Comparison of ENCODE assay signal across 8 cellular contexts in the genomic region with DNA sequence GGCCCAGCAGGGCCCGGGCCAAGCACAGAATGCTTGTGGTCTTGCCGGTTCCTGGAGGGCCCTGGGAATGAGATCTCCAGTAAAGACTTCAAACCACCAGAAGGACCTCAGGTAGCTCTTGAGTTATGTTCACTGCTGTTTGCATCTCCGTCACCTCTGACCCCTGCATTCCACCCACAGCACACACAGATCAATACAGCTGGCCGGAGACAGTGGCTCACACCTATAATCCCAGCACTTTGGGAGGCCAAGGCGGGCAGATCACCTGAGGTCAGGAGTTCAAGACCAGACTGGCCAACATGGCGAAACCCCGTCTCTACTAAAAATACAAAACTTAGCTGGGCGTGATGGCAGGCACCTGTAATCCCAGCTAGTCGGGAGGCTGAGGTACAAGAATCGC. TPM values are rescaled to one million over a fixed set of nuclear protein-coding genes. Genes with fewer than 3 reads are reported as not detected.
DNase-seq lines count a peak whose midpoint lies in the region; ATAC-seq, FAIRE-seq and TF ChIP-seq lines count a peak whose summit lies in the region.
"Not testable (repeated sequence)": the region's sequence is repeated elsewhere in the genome, so short reads cannot be mapped to it uniquely, and the experiment has no call there.
"Had no signal": no experiment of that assay in that cellular context is flagged by ENCODE, and none has a peak within 500 bp of the region (broad histone marks: within the 10 kb centered on the region; RNA-seq: fewer than 3 reads in every experiment).

No MANE protein-coding gene starts in this region.

- H3K79me2 ChIP-seq in DND-41 (ENCODE audit: insufficient read depth, low read length): peaks cover 82% of the 10 kb centered on the region
- H3K79me2 ChIP-seq in PC-3 (ENCODE audit: low read length): peaks cover 19% of the 10 kb centered on the region
- peaks cover 27% of the 10 kb centered on the region for H3K79me2 ChIP-seq in K562 (ENCODE audit: control insufficient read depth, insufficient read depth, low read length)
- peaks cover 12% of the 10 kb centered on the region for H3K79me2 ChIP-seq in HepG2 (ENCODE audit: insufficient read depth, low read length)

- TF ChIP-seq CTCF in DND-41 (IDR thresholded peaks at IDR 0.05; ENCODE audit: borderline replicate concordance, extremely low read depth, low read length, poor library complexity, severe bottlenecking); PC-3 (conservative IDR thresholded peaks at IDR 0.05; ENCODE audit: low read depth, low read length); K562 (IDR thresholded peaks at IDR 0.05 in 2 of 3, conservative IDR thresholded peaks at IDR 0.05 in 1 of 3; ENCODE audit: insufficient read depth in 2 of 3, low read depth in 1 of 3, low read length in 3 of 3); HepG2 (CRISPR knock-in tag; IDR thresholded peaks at IDR 0.05): not testable (repeated sequence)

- H3K4me1 ChIP-seq in DND-41 (ENCODE audit: insufficient read depth, low read length) (peaks cover 57% of the 10 kb centered on the region), K562 (replicated peaks in 1 of 2; ENCODE audit: control insufficient read depth in 2 of 2, insufficient read depth in 2 of 2, low read length in 2 of 2) (peaks cover 9 to 12% of the 10 kb centered on the region in 2 experiments; a peak in 3 of 5 replicates), HepG2 (ENCODE audit: insufficient read depth, low read length) (peaks cover 33% of the 10 kb centered on the region)
- H3K4me1 ChIP-seq in PC-3 (ENCODE audit: insufficient read depth, low read length): not testable (repeated sequence)

- TF ChIP-seq POLR2A in K562 (conservative IDR thresholded peaks at IDR 0.05); HepG2 (IDR thresholded peaks at IDR 0.05; ENCODE audit: insufficient read depth in 1 of 2, low read depth in 2 of 2, low read length in 2 of 2): not testable (repeated sequence)

- not testable (repeated sequence) for DNase-seq in DND-41; PC-3; T-helper 2 cell treated with Interferon-gamma antibody and Interleukin-4, amounts not matched to agents 5 μg/mL and 100 μg/mL, for 36 hours (ENCODE audit: low spot score); K562 (ENCODE audit: extremely low read depth in 1 of 4, low spot score in 3 of 4); HepG2 (ENCODE audit: low spot score)
- peak; percentile 58 for DNase-seq in mucosa of gallbladder (ENCODE audit: low spot score)

- not testable (repeated sequence) for H3K27me3 ChIP-seq in DND-41 (ENCODE audit: insufficient read depth, low read length, poor library complexity); PC-3 (ENCODE audit: low read length); K562 (ENCODE audit: control insufficient read depth in 2 of 2, insufficient read depth in 2 of 2, low read length in 2 of 2); HepG2 (ENCODE audit: control insufficient read depth in 1 of 2, insufficient read depth in 2 of 2, low read length in 2 of 2)

- H3K36me3 Mint-ChIP-seq in T-helper 2 cell treated with Interferon-gamma antibody and Interleukin-4, amounts not matched to agents 5 μg/mL and 100 μg/mL, for 36 hours (ENCODE audit: low read depth): peaks cover 44% of the 10 kb centered on the region
- peaks cover 65% of the 10 kb centered on the region for H3K36me3 Mint-ChIP-seq in stimulated activated naive CD8-positive, alpha-beta T cell treated with anti-CD3 and anti-CD28 coated beads, Interleukin-15, Interleukin-2, amounts not matched to agents 100 ng/mL and 50 ng/mL, for 24 hours (ENCODE audit: low read depth)

- CTCF ChIA-PET in PC-3 (lab: Charles Lee); K562 (lab: Yijun Ruan, JAX; ENCODE audit: low intra/inter-chr PET ratio); HepG2 (lab: Yijun Ruan, JAX; ENCODE audit: low intra/inter-chr PET ratio, low total read pairs): not testable (repeated sequence)

- H3F3A ChIP-seq in PC-3 (ENCODE audit: low read length, unreplicated experiment): not testable (repeated sequence)

- not testable (repeated sequence) for TF ChIP-seq RAD21 in K562 (CRISPR knock-in tag; conservative IDR thresholded peaks at IDR 0.05 in 1 of 2, IDR thresholded peaks at IDR 0.05 in 1 of 2); HepG2 (CRISPR knock-in tag; IDR thresholded peaks at IDR 0.05)

- POLR2A ChIA-PET in PC-3 (lab: Charles Lee; ENCODE audit: unreplicated experiment): not testable (repeated sequence)
- POLR2A ChIA-PET in K562 (lab: Yijun Ruan, JAX) (interaction anchor here (0.7 kb wide), 1 partner anchor 58 kb away, joined by 3 read pairs; no protein-coding TSS in a partner anchor), HepG2 (lab: Yijun Ruan, JAX) (interaction anchor here (0.8 kb wide), 1 partner anchor 28 kb away, joined by 4 read pairs; no protein-coding TSS in a partner anchor)

- H3K9me3 Mint-ChIP-seq in T-helper 2 cell treated with Interferon-gamma antibody and Interleukin-4, amounts not matched to agents 5 μg/mL and 100 μg/mL, for 36 hours; stimulated activated naive CD8-positive, alpha-beta T cell treated with anti-CD3 and anti-CD28 coated beads, Interleukin-15, Interleukin-2, amounts not matched to agents 100 ng/mL and 50 ng/mL, for 24 hours: not testable (repeated sequence)

- BruUV-seq in PC-3 (replicated peaks; lab: Mats Ljungman, UMichigan): TSS peak; percentile 16
- TSS peak; percentile 27 for BruUV-seq in K562 (replicated peaks; lab: Mats Ljungman, UMichigan)
- BruUV-seq in HepG2 (replicated peaks; lab: Mats Ljungman, UMichigan): TSS peak; percentile 35

- not testable (repeated sequence) for H3K9me2 ChIP-seq in PC-3 (replicated peaks; ENCODE audit: low read length)

- in situ Hi-C loops in K562 (cut with MboI); HepG2 (cut with HindIII; ENCODE audit: extremely low pct_ligation_motif_present, low pct_unique_long_range_greater_than_20kb): not testable (repeated sequence)

- not testable (repeated sequence) for H3K4me3 Mint-ChIP-seq in T-helper 2 cell treated with Interferon-gamma antibody and Interleukin-4, amounts not matched to agents 5 μg/mL and 100 μg/mL, for 36 hours; stimulated activated naive CD8-positive, alpha-beta T cell treated with anti-CD3 and anti-CD28 coated beads, Interleukin-15, Interleukin-2, amounts not matched to agents 100 ng/mL and 50 ng/mL, for 24 hours

- peaks cover 16% of the 10 kb centered on the region for H3K4me1 Mint-ChIP-seq in T-helper 2 cell treated with Interferon-gamma antibody and Interleukin-4, amounts not matched to agents 5 μg/mL and 100 μg/mL, for 36 hours (ENCODE audit: low read depth)
- H3K4me1 Mint-ChIP-seq in stimulated activated naive CD8-positive, alpha-beta T cell treated with anti-CD3 and anti-CD28 coated beads, Interleukin-15, Interleukin-2, amounts not matched to agents 100 ng/mL and 50 ng/mL, for 24 hours (ENCODE audit: low read depth): peaks cover 12% of the 10 kb centered on the region

- H3K9me3 ChIP-seq in DND-41 (ENCODE audit: insufficient read depth, low read length, severe bottlenecking); PC-3 (ENCODE audit: low read length); K562 (replicated peaks; ENCODE audit: control insufficient read depth, insufficient read depth, low read depth, low read length); HepG2 (ENCODE audit: low read length): not testable (repeated sequence)

- H3K36me3 ChIP-seq in DND-41 (ENCODE audit: insufficient read depth, low read length) (peaks cover 80% of the 10 kb centered on the region), PC-3 (ENCODE audit: low read depth, low read length) (peaks cover 25% of the 10 kb centered on the region), K562 (ENCODE audit: control insufficient read depth, insufficient read depth, low read length) (peaks cover 75% of the 10 kb centered on the region), HepG2 (replicated peaks in 1 of 2; ENCODE audit: control insufficient read depth in 1 of 2, insufficient read depth in 2 of 2, low read length in 2 of 2) (peaks cover 3 to 44% of the 10 kb centered on the region in 2 experiments; a peak in 3 of 5 replicates)

- TF ChIP-seq EP300 in K562 (IDR thresholded peaks at IDR 0.05; ENCODE audit: low read length); HepG2 (IDR thresholded peaks at IDR 0.05; ENCODE audit: low read depth in 2 of 2, low read length in 2 of 2); HepG2 (CRISPR knock-in tag; IDR thresholded peaks at IDR 0.05; ENCODE audit: borderline replicate concordance): not testable (repeated sequence)

- not testable (repeated sequence) for FAIRE-seq in K562 (lab: Jason Lieb, UNC); HepG2 (lab: Jason Lieb, UNC)

- 95% methylated on average over 9 of the region's 10 CpGs for WGBS in K562 (ENCODE audit: insufficient coverage, low coverage, missing lambda C conversion rate)
- 71% methylated on average over 7 of the region's 10 CpGs for WGBS in HepG2 (ENCODE audit: low lambda C conversion rate)

- not testable (repeated sequence) for H3K27me3 Mint-ChIP-seq in T-helper 2 cell treated with Interferon-gamma antibody and Interleukin-4, amounts not matched to agents 5 μg/mL and 100 μg/mL, for 36 hours (ENCODE audit: low read depth); stimulated activated naive CD8-positive, alpha-beta T cell treated with anti-CD3 and anti-CD28 coated beads, Interleukin-15, Interleukin-2, amounts not matched to agents 100 ng/mL and 50 ng/mL, for 24 hours

- H3K27ac Mint-ChIP-seq in T-helper 2 cell treated with Interferon-gamma antibody and Interleukin-4, amounts not matched to agents 5 μg/mL and 100 μg/mL, for 36 hours: peak overlapping the region; percentile 45
- peak overlapping the region; percentile 41 for H3K27ac Mint-ChIP-seq in stimulated activated naive CD8-positive, alpha-beta T cell treated with anti-CD3 and anti-CD28 coated beads, Interleukin-15, Interleukin-2, amounts not matched to agents 100 ng/mL and 50 ng/mL, for 24 hours

- not testable (repeated sequence) for ATAC-seq in DND-41 (ENCODE audit: insufficient read depth, low read depth); PC-3; K562
- peak; percentile 71 for ATAC-seq in HepG2

- H3K4me2 ChIP-seq in DND-41 (ENCODE audit: insufficient read depth, low read length): peak overlapping the region; percentile 42; the same call in 1 of the 2 replicates
- not testable (repeated sequence) for H3K4me2 ChIP-seq in PC-3 (ENCODE audit: low read length); K562 (ENCODE audit: insufficient read depth, low read length); HepG2 (ENCODE audit: low read depth, low read length)

- not testable (repeated sequence) for H3K9ac ChIP-seq in DND-41 (ENCODE audit: low read depth, low read length); PC-3 (ENCODE audit: low read length); K562 (ENCODE audit: insufficient read depth in 1 of 2, low read depth in 2 of 2, low read length in 2 of 2); HepG2 (ENCODE audit: insufficient read depth, low read depth, low read length)

- H3K4me3 ChIP-seq in DND-41 (ENCODE audit: low read depth in 1 of 2, low read length in 2 of 2); PC-3 (ENCODE audit: low read length); K562; HepG2 (replicated peaks in 1 of 3; ENCODE audit: insufficient read depth in 1 of 3, low read depth in 2 of 3, low read length in 3 of 3): not testable (repeated sequence)

- not testable (repeated sequence) for H3K27ac ChIP-seq in DND-41 (ENCODE audit: low read length); PC-3 (ENCODE audit: low read length); K562 (ENCODE audit: extremely low read depth, low read depth, low read length); HepG2 (ENCODE audit: extremely low read length, insufficient read depth, low read length)

- H3K9me1 ChIP-seq in K562 (ENCODE audit: control insufficient read depth, insufficient read depth, low read length): not testable (repeated sequence)

- H4K20me1 ChIP-seq in DND-41 (ENCODE audit: insufficient read depth, low read length): peaks cover 29% of the 10 kb centered on the region
- not testable (repeated sequence) for H4K20me1 ChIP-seq in PC-3 (ENCODE audit: low read length); K562 (replicated peaks; ENCODE audit: control insufficient read depth, insufficient read depth, low read length); HepG2 (ENCODE audit: insufficient read depth, low read length)

- H2AFZ ChIP-seq in DND-41 (ENCODE audit: low read depth, low read length); PC-3 (ENCODE audit: low read length); K562 (ENCODE audit: low read depth, low read length); HepG2 (ENCODE audit: low read length): not testable (repeated sequence)

- intact Hi-C loops in PC-3 (cut with micrococcal nuclease); K562 (cut with micrococcal nuclease); HepG2 (cut with micrococcal nuclease; ENCODE audit: unreplicated experiment): not testable (repeated sequence)

RNA-seq across cellular contexts. Expression of a gene that starts 5.1 kb away (rescaled TPM):
- total RNA-seq in PC-3 (2014; rRNA removed): 57.4 and 60.4 TPM in 2 replicates
- total RNA-seq in K562 (2011; cell fraction: chromatin; rRNA removed; ENCODE audit: low replicate concordance): 39.7 and 82.7 TPM in 2 replicates
- 54.0 and 64.9 TPM in 2 replicates for total RNA-seq in K562 (2011; cell fraction: nucleolus; rRNA removed)
- 37.6 and 46.7 TPM in 2 replicates for total RNA-seq in K562 (2011; cell fraction: nucleoplasm; rRNA removed)
- total RNA-seq in K562 (2014; rRNA removed): 93.6 and 123 TPM in 2 replicates
- total RNA-seq in K562 (2014; rRNA removed; fragmentation: Illumina TruSeq; extraction: Trizol): 96.6 and 99.8 TPM in 2 replicates
- total RNA-seq in K562 (2015; rRNA removed; fragmentation: Illumina TruSeq; extraction: Trizol): 122 and 126 TPM in 2 replicates
- total RNA-seq in K562 (2021): 102 and 104 TPM in 2 replicates
- polyA plus RNA-seq in K562 (2011; rRNA removed): 78.2 and 109 TPM in 2 replicates
- 62.5 and 86.6 TPM in 2 replicates for polyA plus RNA-seq in K562 (2011; cell fraction: cytosol; rRNA removed)
- 21.3 and 32.9 TPM in 2 replicates for polyA plus RNA-seq in K562 (2011; cell fraction: nucleus; rRNA removed)
- polyA plus RNA-seq in K562 (2012): 86.3 and 99.6 TPM in 2 replicates
- polyA plus RNA-seq in K562 (2014; fragmentation: Illumina TruSeq; extraction: Trizol): 156 and 161 TPM in 2 replicates
- polyA plus RNA-seq in K562 (2014; fragmentation: Nextera tagmentation; extraction: Ambion mirVana): 10 to 100 TPM; 32.5 to 55.6 TPM
- polyA plus RNA-seq in K562 (2014; rRNA removed): 112 and 124 TPM in 2 replicates
- polyA minus RNA-seq in K562 (2011; rRNA and poly(A)+ RNA removed): 85.5 and 125 TPM in 2 replicates
- 72.1 and 79.1 TPM in 2 replicates for polyA minus RNA-seq in K562 (2011; cell fraction: cytosol; rRNA and poly(A)+ RNA removed)
- polyA minus RNA-seq in K562 (2011; cell fraction: nucleus; rRNA and poly(A)+ RNA removed): 22.2 and 22.7 TPM in 2 replicates
- 43.5 and 51.2 TPM in 2 replicates for total RNA-seq in HepG2 (2016; rRNA removed; fragmentation: Illumina TruSeq; extraction: Trizol)
- 22.7 TPM in 2 replicates for total RNA-seq in HepG2 (2016; cell fraction: cytosol; rRNA removed; fragmentation: Illumina TruSeq; extraction: Trizol; ENCODE audit: low read depth)
- 44.7 and 55.0 TPM in 2 replicates for total RNA-seq in HepG2 (2016; cell fraction: insoluble cytoplasmic fraction; rRNA removed; fragmentation: Illumina TruSeq; extraction: Trizol)
- 29.4 and 29.5 TPM in 2 replicates for total RNA-seq in HepG2 (2016; cell fraction: membrane; rRNA removed; fragmentation: Illumina TruSeq; extraction: Trizol)
- 16.1 and 16.4 TPM in 2 replicates for total RNA-seq in HepG2 (2016; cell fraction: nucleus; rRNA removed; fragmentation: Illumina TruSeq; extraction: Trizol)
- 14.2 and 14.6 TPM in 2 replicates for polyA plus RNA-seq in HepG2 (2011; rRNA removed)
- polyA plus RNA-seq in HepG2 (2011; cell fraction: cytosol; rRNA removed): 12.7 and 17.2 TPM in 2 replicates
- 4.5 TPM in 2 replicates for polyA plus RNA-seq in HepG2 (2011; cell fraction: nucleus; rRNA removed)
- polyA plus RNA-seq in HepG2 (2012): 8.2 and 15.6 TPM in 2 replicates
- polyA plus RNA-seq in HepG2 (2016; cell fraction: cytosol; fragmentation: Illumina TruSeq; extraction: Trizol; ENCODE audit: low read depth): 20.5 and 22.0 TPM in 2 replicates
- polyA plus RNA-seq in HepG2 (2016; cell fraction: insoluble cytoplasmic fraction; fragmentation: Illumina TruSeq; extraction: Trizol; ENCODE audit: low read depth): 64.2 and 73.3 TPM in 2 replicates
- 28.2 TPM in 2 replicates for polyA plus RNA-seq in HepG2 (2016; cell fraction: membrane; fragmentation: Illumina TruSeq; extraction: Trizol; ENCODE audit: low read depth)
- 27.9 and 32.8 TPM in 2 replicates for polyA plus RNA-seq in HepG2 (2016; cell fraction: nucleus; fragmentation: Illumina TruSeq; extraction: Trizol; ENCODE audit: insufficient read depth, low read depth)
- 19.7 and 106 TPM in 2 replicates for polyA minus RNA-seq in HepG2 (2011; rRNA and poly(A)+ RNA removed; ENCODE audit: low replicate concordance)
- polyA minus RNA-seq in HepG2 (2011; cell fraction: cytosol; rRNA and poly(A)+ RNA removed): 11.3 and 12.6 TPM in 2 replicates
- 9.6 and 11.5 TPM in 2 replicates for polyA minus RNA-seq in HepG2 (2011; cell fraction: nucleus; rRNA and poly(A)+ RNA removed)
- total RNA-seq in mucosa of gallbladder: 19.6 TPM

RNA-seq across cellular contexts. Expression of a gene that starts 39.3 kb away (rescaled TPM):
- total RNA-seq in PC-3 (2014; rRNA removed) (7.7 and 8.3 TPM in 2 replicates), K562 (2014; rRNA removed) (0.29 and 0.45 TPM in 2 replicates), K562 (2014; rRNA removed; fragmentation: Illumina TruSeq; extraction: Trizol) (0.15 TPM in 1 of 2 replicates, not detected in the other), K562 (2015; rRNA removed; fragmentation: Illumina TruSeq; extraction: Trizol) (0.11 and 0.23 TPM in 2 replicates), K562 (2021) (0.29 and 0.58 TPM in 2 replicates), HepG2 (2016; rRNA removed; fragmentation: Illumina TruSeq; extraction: Trizol) (0.83 and 1.00 TPM in 2 replicates), mucosa of gallbladder (25.1 TPM)
- 1.1 and 2.4 TPM in 2 replicates for total RNA-seq in K562 (2011; cell fraction: chromatin; rRNA removed; ENCODE audit: low replicate concordance)
- 0.39 and 1.8 TPM in 2 replicates for total RNA-seq in K562 (2011; cell fraction: nucleolus; rRNA removed)
- 1.1 and 1.5 TPM in 2 replicates for total RNA-seq in K562 (2011; cell fraction: nucleoplasm; rRNA removed)
- polyA plus RNA-seq in K562 (2011; rRNA removed) (0.24 and 0.65 TPM in 2 replicates), K562 (2014; fragmentation: Illumina TruSeq; extraction: Trizol) (0.40 and 0.47 TPM in 2 replicates), K562 (2014; fragmentation: Nextera tagmentation; extraction: Ambion mirVana) (under 1 TPM; 0.24 to 0.25 TPM), K562 (2014; rRNA removed) (0.24 and 0.78 TPM in 2 replicates), HepG2 (2011; rRNA removed) (0.75 and 0.95 TPM in 2 replicates)
- 0.19 and 0.57 TPM in 2 replicates for polyA plus RNA-seq in K562 (2011; cell fraction: cytosol; rRNA removed)
- polyA plus RNA-seq in K562 (2011; cell fraction: nucleus; rRNA removed): 0.18 and 0.64 TPM in 2 replicates
- 0.68 and 0.76 TPM in 2 replicates for polyA plus RNA-seq in K562 (2012)
- polyA minus RNA-seq in K562 (2011; rRNA and poly(A)+ RNA removed): 0.53 TPM in 1 of 2 replicates, not detected in the other
- not detected in 2 replicates for polyA minus RNA-seq in K562 (2011; cell fraction: cytosol; rRNA and poly(A)+ RNA removed)
- polyA minus RNA-seq in K562 (2011; cell fraction: nucleus; rRNA and poly(A)+ RNA removed): 0.54 TPM in 1 of 2 replicates, not detected in the other
- 0.18 and 0.20 TPM in 2 replicates for total RNA-seq in HepG2 (2016; cell fraction: cytosol; rRNA removed; fragmentation: Illumina TruSeq; extraction: Trizol; ENCODE audit: low read depth)
- total RNA-seq in HepG2 (2016; cell fraction: insoluble cytoplasmic fraction; rRNA removed; fragmentation: Illumina TruSeq; extraction: Trizol): 0.93 and 0.97 TPM in 2 replicates
- 0.31 and 0.43 TPM in 2 replicates for total RNA-seq in HepG2 (2016; cell fraction: membrane; rRNA removed; fragmentation: Illumina TruSeq; extraction: Trizol)
- 0.44 and 0.78 TPM in 2 replicates for total RNA-seq in HepG2 (2016; cell fraction: nucleus; rRNA removed; fragmentation: Illumina TruSeq; extraction: Trizol)
- polyA plus RNA-seq in HepG2 (2011; cell fraction: cytosol; rRNA removed): 0.67 and 0.77 TPM in 2 replicates
- polyA plus RNA-seq in HepG2 (2011; cell fraction: nucleus; rRNA removed): 0.90 and 1.1 TPM in 2 replicates
- polyA plus RNA-seq in HepG2 (2012): 0.32 and 0.43 TPM in 2 replicates
- polyA plus RNA-seq in HepG2 (2016; cell fraction: cytosol; fragmentation: Illumina TruSeq; extraction: Trizol; ENCODE audit: low read depth): 0.17 and 0.32 TPM in 2 replicates
- 0.59 and 1.4 TPM in 2 replicates for polyA plus RNA-seq in HepG2 (2016; cell fraction: insoluble cytoplasmic fraction; fragmentation: Illumina TruSeq; extraction: Trizol; ENCODE audit: low read depth)
- 0.66 and 0.90 TPM in 2 replicates for polyA plus RNA-seq in HepG2 (2016; cell fraction: membrane; fragmentation: Illumina TruSeq; extraction: Trizol; ENCODE audit: low read depth)
- 0.67 and 2.3 TPM in 2 replicates for polyA plus RNA-seq in HepG2 (2016; cell fraction: nucleus; fragmentation: Illumina TruSeq; extraction: Trizol; ENCODE audit: insufficient read depth, low read depth)
- polyA minus RNA-seq in HepG2 (2011; rRNA and poly(A)+ RNA removed; ENCODE audit: low replicate concordance): 0.62 and 1.2 TPM in 2 replicates
- polyA minus RNA-seq in HepG2 (2011; cell fraction: cytosol; rRNA and poly(A)+ RNA removed): not detected in 2 replicates
- 0.25 TPM in 1 of 2 replicates, not detected in the other for polyA minus RNA-seq in HepG2 (2011; cell fraction: nucleus; rRNA and poly(A)+ RNA removed)
- total RNA-seq: G401 had no signal

RNA-seq across cellular contexts. Expression of a gene that starts 40.1 kb away (rescaled TPM):
- total RNA-seq in PC-3 (2014; rRNA removed) (26.2 and 33.8 TPM in 2 replicates), K562 (2014; rRNA removed) (3.4 and 4.2 TPM in 2 replicates), K562 (2014; rRNA removed; fragmentation: Illumina TruSeq; extraction: Trizol) (0.91 and 1.8 TPM in 2 replicates), K562 (2015; rRNA removed; fragmentation: Illumina TruSeq; extraction: Trizol) (3.1 and 3.8 TPM in 2 replicates), K562 (2021) (4.3 and 5.4 TPM in 2 replicates), HepG2 (2016; rRNA removed; fragmentation: Illumina TruSeq; extraction: Trizol) (13.6 and 17.4 TPM in 2 replicates), mucosa of gallbladder (71.7 TPM)
- 13.7 and 50.4 TPM in 2 replicates for total RNA-seq in K562 (2011; cell fraction: chromatin; rRNA removed; ENCODE audit: low replicate concordance)
- total RNA-seq in K562 (2011; cell fraction: nucleolus; rRNA removed): 18.6 and 27.8 TPM in 2 replicates
- total RNA-seq in K562 (2011; cell fraction: nucleoplasm; rRNA removed): 13.9 and 16.6 TPM in 2 replicates
- polyA plus RNA-seq in K562 (2011; rRNA removed) (2.1 and 3.9 TPM in 2 replicates), K562 (2014; fragmentation: Illumina TruSeq; extraction: Trizol) (2.5 and 2.8 TPM in 2 replicates), K562 (2014; fragmentation: Nextera tagmentation; extraction: Ambion mirVana) (under 1 TPM; 0.07 to 0.10 TPM), K562 (2014; rRNA removed) (1.9 and 2.4 TPM in 2 replicates), HepG2 (2011; rRNA removed) (6.5 and 9.2 TPM in 2 replicates)
- polyA plus RNA-seq in K562 (2011; cell fraction: cytosol; rRNA removed): 3.0 and 3.4 TPM in 2 replicates
- polyA plus RNA-seq in K562 (2011; cell fraction: nucleus; rRNA removed): 5.0 and 8.1 TPM in 2 replicates
- polyA plus RNA-seq in K562 (2012): 3.5 and 6.6 TPM in 2 replicates
- polyA minus RNA-seq in K562 (2011; rRNA and poly(A)+ RNA removed): 4.3 and 5.5 TPM in 2 replicates
- polyA minus RNA-seq in K562 (2011; cell fraction: cytosol; rRNA and poly(A)+ RNA removed): 5.6 and 10.7 TPM in 2 replicates
- 10.0 and 11.3 TPM in 2 replicates for polyA minus RNA-seq in K562 (2011; cell fraction: nucleus; rRNA and poly(A)+ RNA removed)
- total RNA-seq in HepG2 (2016; cell fraction: cytosol; rRNA removed; fragmentation: Illumina TruSeq; extraction: Trizol; ENCODE audit: low read depth): 7.5 and 7.6 TPM in 2 replicates
- total RNA-seq in HepG2 (2016; cell fraction: insoluble cytoplasmic fraction; rRNA removed; fragmentation: Illumina TruSeq; extraction: Trizol): 10.6 and 19.9 TPM in 2 replicates
- total RNA-seq in HepG2 (2016; cell fraction: membrane; rRNA removed; fragmentation: Illumina TruSeq; extraction: Trizol): 9.6 and 10.3 TPM in 2 replicates
- total RNA-seq in HepG2 (2016; cell fraction: nucleus; rRNA removed; fragmentation: Illumina TruSeq; extraction: Trizol): 15.2 and 16.4 TPM in 2 replicates
- polyA plus RNA-seq in HepG2 (2011; cell fraction: cytosol; rRNA removed): 6.5 and 7.4 TPM in 2 replicates
- polyA plus RNA-seq in HepG2 (2011; cell fraction: nucleus; rRNA removed): 19.0 and 19.1 TPM in 2 replicates
- 14.2 and 32.5 TPM in 2 replicates for polyA plus RNA-seq in HepG2 (2012)
- polyA plus RNA-seq in HepG2 (2016; cell fraction: cytosol; fragmentation: Illumina TruSeq; extraction: Trizol; ENCODE audit: low read depth): 1.6 and 1.8 TPM in 2 replicates
- polyA plus RNA-seq in HepG2 (2016; cell fraction: insoluble cytoplasmic fraction; fragmentation: Illumina TruSeq; extraction: Trizol; ENCODE audit: low read depth): 10.0 and 13.1 TPM in 2 replicates
- polyA plus RNA-seq in HepG2 (2016; cell fraction: membrane; fragmentation: Illumina TruSeq; extraction: Trizol; ENCODE audit: low read depth): 4.5 and 5.2 TPM in 2 replicates
- polyA plus RNA-seq in HepG2 (2016; cell fraction: nucleus; fragmentation: Illumina TruSeq; extraction: Trizol; ENCODE audit: insufficient read depth, low read depth): 22.6 and 24.8 TPM in 2 replicates
- polyA minus RNA-seq in HepG2 (2011; rRNA and poly(A)+ RNA removed; ENCODE audit: low replicate concordance): 2.9 and 19.1 TPM in 2 replicates
- 9.1 and 11.1 TPM in 2 replicates for polyA minus RNA-seq in HepG2 (2011; cell fraction: cytosol; rRNA and poly(A)+ RNA removed)
- polyA minus RNA-seq in HepG2 (2011; cell fraction: nucleus; rRNA and poly(A)+ RNA removed): 14.3 and 17.3 TPM in 2 replicates
